8 cellular contexts compared by ENCODE assay signal in genomic region chr19:50003810-50004419, GRCh38. TPM values are rescaled to one million over a fixed set of nuclear protein-coding genes. Genes with fewer than 3 reads are reported as not detected.
DNase-seq lines count a peak whose midpoint lies in the region; ATAC-seq, FAIRE-seq and TF ChIP-seq lines count a peak whose summit lies in the region.

No MANE protein-coding gene starts in this region.

- intact Hi-C loops in pancreas (cut with DNase I) (no loop called here), OCI-LY7 (cut with micrococcal nuclease; ENCODE audit: unreplicated experiment) (no loop called here)

- no peaks in the 10 kb centered on the region for H3K27me3 ChIP-seq in pancreas

- ATAC-seq in pancreas (peak; percentile 23 to 83 (median 74)), GM18517 (IDR thresholded peaks at IDR 0.05; ENCODE audit: unreplicated experiment) (no peak)

- H4K20me1 ChIP-seq in OCI-LY7 (ENCODE audit: insufficient read depth, low read length) = no peaks in the 10 kb centered on the region

- in situ Hi-C loops in SK-MEL-5 (cut with HindIII; ENCODE audit: low pct_unique_long_range_greater_than_20kb, low sequenced_read_pairs) = no loop called here

- H3K9me3 ChIP-seq in pancreas (no peaks in the 10 kb centered on the region), OCI-LY7 (ENCODE audit: low read length) (no peaks in the 10 kb centered on the region)

- no peaks in the 10 kb centered on the region for H3K79me2 ChIP-seq in OCI-LY7 (ENCODE audit: insufficient read depth, low read depth, low read length)

- H3K36me3 ChIP-seq in pancreas (peaks cover 0 to 56% (median 17%) of the 10 kb centered on the region in 3 donors), OCI-LY7 (ENCODE audit: insufficient read depth, low read length) (peaks cover 68% of the 10 kb centered on the region)

- FAIRE-seq in pancreas (lab: Jason Lieb, UNC) = no peak

- TF ChIP-seq CTCF in pancreas (IDR thresholded peaks at IDR 0.05) = no peak
- TF ChIP-seq CTCF in OCI-LY7 (conservative IDR thresholded peaks at IDR 0.05; ENCODE audit: low read length) = no peak

- no TSS peak for BruUV-seq in OCI-LY7 (replicated peaks; lab: Mats Ljungman, UMichigan)

- H3K9me2 ChIP-seq in OCI-LY7 (ENCODE audit: insufficient read depth, low read length) = no peaks in the 10 kb centered on the region

- no peak overlapping the region for H2AFZ ChIP-seq in OCI-LY7 (ENCODE audit: low read length)

- H3K4me2 ChIP-seq in OCI-LY7 (ENCODE audit: low read length) = no peak overlapping the region

- no peak overlapping the region for H3K27ac ChIP-seq in pancreas
- no peak overlapping the region for H3K27ac ChIP-seq in OCI-LY7 (ENCODE audit: low read depth, low read length, poor library complexity, severe bottlenecking)

- CTCF ChIA-PET in OCI-LY7 (lab: Charles Lee; ENCODE audit: unreplicated experiment) = no interaction called here

- 86 to 89% methylated on average over 11 of the region's 11 CpGs for WGBS in pancreas, 2 donors

- POLR2A ChIA-PET in OCI-LY7 (lab: Charles Lee) = no interaction called here

- H3K4me3 ChIP-seq in pancreas = no peak overlapping the region
- no peak overlapping the region for H3K4me3 ChIP-seq in OCI-LY7 (ENCODE audit: low read depth, low read length, poor library complexity, severe bottlenecking)

- no peaks in the 10 kb centered on the region for H3K4me1 ChIP-seq in pancreas
- H3K4me1 ChIP-seq in OCI-LY7 (ENCODE audit: insufficient read depth, low read length, poor library complexity, severe bottlenecking) = no peaks in the 10 kb centered on the region

- DNase-seq in stimulated activated CD4-positive, alpha-beta T cell treated with anti-CD3 and anti-CD28 coated beads, Interleukin-12 subunit alpha, Interleukin-12 subunit beta, amount 100 ng/mL, for 48 hours (ENCODE audit: low read depth in 2 of 3, low spot score in 1 of 3) = peak in 2 of 3 donors; percentile 26 to 40
- DNase-seq in stimulated activated CD4-positive, alpha-beta T cell treated with anti-CD3 and anti-CD28 coated beads, Interleukin-2, amount 100 ng/mL, for 48 hours = no peak
- peak; percentile 34 for DNase-seq in SK-MEL-5 (ENCODE audit: low read depth, low spot score)
- peak; percentile 95 for DNase-seq in dedifferentiated amniotic fluid mesenchymal stem cell (ENCODE audit: extremely low spot score)
- DNase-seq in pancreas = no peak
- DNase-seq in OCI-LY7 (ENCODE audit: low spot score) = no peak
- no peak for DNase-seq in SK-N-DZ (ENCODE audit: low spot score)

RNA-seq across cellular contexts. Expression of gene VRK3, which starts 21.3 kb away (rescaled TPM):
- 27.3 and 28.7 TPM in 2 replicates for total RNA-seq in SK-MEL-5 (2014; rRNA removed; shearing (Covaris generic))
- 25.0 and 31.0 TPM in 2 replicates for polyA plus RNA-seq in SK-MEL-5 (2015; cell fraction: cytosol; rRNA removed)
- polyA plus RNA-seq in SK-MEL-5 (2015; cell fraction: nucleus; rRNA removed) = 43.7 and 46.9 TPM in 2 replicates
- total RNA-seq in pancreas (10 to 100 TPM; 14.4 to 32.4 (median 18.2) TPM), OCI-LY7 (2022) (47.3 and 62.7 TPM in 2 replicates)
- 10 to 100 TPM; 16.8 to 17.4 TPM for polyA plus RNA-seq in pancreas
- 34.5 and 39.9 TPM in 2 replicates for total RNA-seq in OCI-LY7 (2014; rRNA removed; shearing (Covaris generic))
- polyA plus RNA-seq in SK-N-DZ (2014; cell fraction: cytosol; rRNA removed) = 10.6 and 12.8 TPM in 2 replicates
- 11.9 and 13.9 TPM in 2 replicates for polyA plus RNA-seq in SK-N-DZ (2014; cell fraction: nucleus; rRNA removed)

RNA-seq across cellular contexts. Expression of gene ZNF473, which starts 21.9 kb away (rescaled TPM):
- total RNA-seq in SK-MEL-5 (2014; rRNA removed; shearing (Covaris generic)) = 11.1 and 14.5 TPM in 2 replicates
- 6.4 and 9.3 TPM in 2 replicates for polyA plus RNA-seq in SK-MEL-5 (2015; cell fraction: cytosol; rRNA removed)
- polyA plus RNA-seq in SK-MEL-5 (2015; cell fraction: nucleus; rRNA removed) = 17.8 and 21.0 TPM in 2 replicates
- 1 to 10 TPM; 3.7 to 6.3 (median 4.2) TPM for total RNA-seq in pancreas
- polyA plus RNA-seq in pancreas = 1 to 10 TPM; 1.9 to 2.8 TPM
- total RNA-seq in OCI-LY7 (2014; rRNA removed; shearing (Covaris generic)) = 23.1 and 27.4 TPM in 2 replicates
- 16.0 and 16.9 TPM in 2 replicates for total RNA-seq in OCI-LY7 (2022)
- polyA plus RNA-seq in SK-N-DZ (2014; cell fraction: cytosol; rRNA removed) = 9.0 and 11.9 TPM in 2 replicates
- 7.9 and 10.6 TPM in 2 replicates for polyA plus RNA-seq in SK-N-DZ (2014; cell fraction: nucleus; rRNA removed)

RNA-seq across cellular contexts. Expression of gene SIGLEC11, which starts 42.9 kb away (rescaled TPM):
- total RNA-seq in SK-MEL-5 (2014; rRNA removed; shearing (Covaris generic)) = not detected in 2 replicates
- not detected in 2 replicates for polyA plus RNA-seq in SK-MEL-5 (2015; cell fraction: cytosol; rRNA removed)
- not detected in 2 replicates for polyA plus RNA-seq in SK-MEL-5 (2015; cell fraction: nucleus; rRNA removed)
- total RNA-seq in pancreas (10 to 100 TPM in 1 of 6 donors, 1 to 10 TPM in 3, under 1 TPM in 2; 0.14 to 26.5 (median 1.6) TPM), OCI-LY7 (2022) (not detected in 2 replicates)
- 1 to 10 TPM in 1 of 2 donors, under 1 TPM in 1; 0.35 to 5.1 TPM for polyA plus RNA-seq in pancreas
- total RNA-seq in OCI-LY7 (2014; rRNA removed; shearing (Covaris generic)) = not detected in 2 replicates
- polyA plus RNA-seq in SK-N-DZ (2014; cell fraction: cytosol; rRNA removed) = not detected in 2 replicates
- polyA plus RNA-seq in SK-N-DZ (2014; cell fraction: nucleus; rRNA removed) = not detected in 2 replicates

Comparison
In these comparisons a context has a peak if more than half of its experiments do, and no peak if none do; other contexts are left out.
1. DNase-seq: peak in stimulated activated CD4-positive, alpha-beta T cell treated with anti-CD3 and anti-CD28 coated beads, Interleukin-12 subunit alpha, Interleukin-12 subunit beta, amount 100 ng/mL, for 48 hours (2 of 3), SK-MEL-5 (single experiment) and dedifferentiated amniotic fluid mesenchymal stem cell (single experiment); none in stimulated activated CD4-positive, alpha-beta T cell treated with anti-CD3 and anti-CD28 coated beads, Interleukin-2, amount 100 ng/mL, for 48 hours (0 of 2), pancreas (0 of 6), OCI-LY7 (single experiment) and SK-N-DZ (single experiment).